ENCODE assay signal across 8 cellular contexts in genomic region chr6:27754408-27754782, GRCh38.
DNase-seq lines count a peak whose midpoint lies in the region; ATAC-seq and TF ChIP-seq lines count a peak whose summit lies in the region.

No MANE protein-coding gene starts in this region.

- POLR2A ChIA-PET in Caco-2 (lab: Charles Lee), result interaction anchor here (0.6 kb wide), 2 partner anchors 10 to 54 kb away, joined by 5 to 7 read pairs; a partner anchor contains a TSS

- H3K36me3 Mint-ChIP-seq in Caco-2 (ENCODE audit: insufficient read depth, unreplicated experiment) (peaks cover 27% of the 10 kb centered on the region), neural crest cell (ENCODE audit: low read depth) (peaks cover 6% of the 10 kb centered on the region)
- peaks cover 25% of the 10 kb centered on the region for H3K36me3 Mint-ChIP-seq in central memory CD8-positive, alpha-beta T cell (ENCODE audit: insufficient read depth)

- no peaks in the 10 kb centered on the region for H3K27me3 ChIP-seq in Caco-2 (replicated peaks; ENCODE audit: control insufficient read depth, insufficient read depth, low read length)
- H3K27me3 ChIP-seq in MG63, result no peaks in the 10 kb centered on the region

- CTCF ChIA-PET in Caco-2 (lab: Charles Lee), result interaction anchor here (0.6 to 1.9 kb wide), 5 partner anchors 18 to 1160 kb away, joined by 4 to 9 read pairs (median 5); no protein-coding TSS in a partner anchor

- H3K27me3 Mint-ChIP-seq in Caco-2 (ENCODE audit: insufficient read depth, unreplicated experiment) (no peaks in the 10 kb centered on the region), neural crest cell (ENCODE audit: low read depth) (peaks cover 40% of the 10 kb centered on the region)
- no peaks in the 10 kb centered on the region for H3K27me3 Mint-ChIP-seq in central memory CD8-positive, alpha-beta T cell

- peaks cover 16% of the 10 kb centered on the region for H3K4me1 Mint-ChIP-seq in Caco-2 (ENCODE audit: low read depth, unreplicated experiment)
- peaks cover 36% of the 10 kb centered on the region for H3K4me1 Mint-ChIP-seq in central memory CD8-positive, alpha-beta T cell
- peaks cover 33% of the 10 kb centered on the region for H3K4me1 Mint-ChIP-seq in neural crest cell

- BruUV-seq in Caco-2 (replicated peaks; lab: Mats Ljungman, UMichigan), result no TSS peak

- H3K36me3 ChIP-seq in Caco-2 (ENCODE audit: control insufficient read depth, insufficient read depth, low read length), result no peaks in the 10 kb centered on the region
- H3K36me3 ChIP-seq in MG63, result no peaks in the 10 kb centered on the region

- H3K9me3 Mint-ChIP-seq in Caco-2 (ENCODE audit: unreplicated experiment) (no peaks in the 10 kb centered on the region), neural crest cell (no peaks in the 10 kb centered on the region)
- H3K9me3 Mint-ChIP-seq in central memory CD8-positive, alpha-beta T cell, result no peaks in the 10 kb centered on the region

- H3K27ac Mint-ChIP-seq in Caco-2 (ENCODE audit: unreplicated experiment) (peak overlapping the region; percentile 32), neural crest cell (ENCODE audit: unreplicated experiment) (no peak overlapping the region)
- H3K27ac Mint-ChIP-seq in central memory CD8-positive, alpha-beta T cell (ENCODE audit: low read depth), result peak overlapping the region; percentile 97

- DNase-seq in Caco-2, result no peak
- DNase-seq in MG63, result no peak
- no peak for DNase-seq in central memory CD8-positive, alpha-beta T cell (ENCODE audit: low spot score in 2 of 2)
- DNase-seq in neural crest cell (ENCODE audit: low read depth, low spot score), result no peak
- DNase-seq in NCI-H128 (lab: John Stamatoyannopoulos, UW; ENCODE audit: unreplicated experiment), result no peak
- no peak for DNase-seq in NCI-H345 treated with DMSO at 0.1 percent for 48 hours (lab: John Stamatoyannopoulos, UW; ENCODE audit: unreplicated experiment)
- DNase-seq in NCI-H1105 treated with DMSO at 0.1 percent for 48 hours (lab: John Stamatoyannopoulos, UW), result no peak

- peak overlapping the region; percentile 47 for H3K4me3 ChIP-seq in Caco-2 (ENCODE audit: low read depth, low read length)
- peak overlapping the region; percentile 80 for H3K4me3 ChIP-seq in MG63

- no peaks in the 10 kb centered on the region for H3K9me3 ChIP-seq in Caco-2
- no peaks in the 10 kb centered on the region for H3K9me3 ChIP-seq in MG63

- TF ChIP-seq CTCF in Caco-2 (IDR thresholded peaks at IDR 0.05; ENCODE audit: insufficient read depth in 1 of 2, low read depth in 1 of 2, low read length in 1 of 2, severe bottlenecking in 1 of 2, unreplicated experiment in 1 of 2), result no peak
- no peak for TF ChIP-seq CTCF in neural crest cell (conservative IDR thresholded peaks at IDR 0.05)

- intact Hi-C loops in Caco-2 (cut with micrococcal nuclease; ENCODE audit: unreplicated experiment), result loop anchor here (5.0 kb wide), 1 partner anchor 137 kb away; no protein-coding TSS in a partner anchor

- peak overlapping the region; percentile 74 for H3K4me3 Mint-ChIP-seq in Caco-2 (ENCODE audit: unreplicated experiment)
- peak overlapping the region; percentile 80 for H3K4me3 Mint-ChIP-seq in central memory CD8-positive, alpha-beta T cell
- peak overlapping the region; percentile 90 for H3K4me3 Mint-ChIP-seq in neural crest cell

- H3K4me1 ChIP-seq in Caco-2, result no peaks in the 10 kb centered on the region

- no peak for ATAC-seq in central memory CD8-positive, alpha-beta T cell (replicated peaks; ENCODE audit: extremely low read depth, poor library complexity, severe bottlenecking)
- no peak for ATAC-seq in GM18858 (IDR thresholded peaks at IDR 0.05; ENCODE audit: unreplicated experiment)
